In genomic region chr3:32684029-32684799, GRCh38 we compare ENCODE assay signal across 8 cellular contexts. TPM values are rescaled to one million over a fixed set of nuclear protein-coding genes. Genes with fewer than 3 reads are reported as not detected.
DNase-seq lines count a peak whose midpoint lies in the region; ATAC-seq and TF ChIP-seq lines count a peak whose summit lies in the region.

No MANE protein-coding gene starts in this region.

- TF ChIP-seq CTCF in AG09309 (IDR thresholded peaks at IDR 0.05; ENCODE audit: control insufficient read depth, insufficient read depth, low read depth, low read length, missing control alignments), result no peak

- H3K27me3 ChIP-seq in HUES6 (ENCODE audit: control insufficient read depth, insufficient read depth, low read length), result no peaks in the 10 kb centered on the region

- no peaks in the 10 kb centered on the region for H3K27me3 Mint-ChIP-seq in naive B cell

- H3K4me3 ChIP-seq in AG09309 (ENCODE audit: control insufficient read depth, low read depth, low read length) (peak overlapping the region; percentile 96), HUES6 (ENCODE audit: low read depth, low read length) (peak overlapping the region; percentile 84)

- H3K36me3 Mint-ChIP-seq in naive B cell, result peaks cover 0 to 7% of the 10 kb centered on the region in 2 donors

- peaks cover 13% of the 10 kb centered on the region for H3K4me1 ChIP-seq in HUES6 (ENCODE audit: control insufficient read depth, insufficient read depth, low read length)

- DNase-seq in AG09309 (ENCODE audit: low read depth), result no peak
- DNase-seq in caudate nucleus (lab: John Stamatoyannopoulos, UW), result peak in 3 of 61 donors; percentile 1 to 5 (median 4)
- no peak for DNase-seq in naive B cell
- DNase-seq in H4 (ENCODE audit: low spot score), result no peak
- no peak for DNase-seq in DMS153 (lab: John Stamatoyannopoulos, UW)
- no peak for DNase-seq in AG08396 (ENCODE audit: low spot score)
- DNase-seq in left colon, result no peak

- peak overlapping the region; percentile 92 to 97 (median 94) for H3K4me3 Mint-ChIP-seq in naive B cell

- ATAC-seq in naive B cell (ENCODE audit: low read depth in 2 of 2) (no peak), left colon (no peak)

- peak overlapping the region; percentile 95 to 99 (median 98) for H3K27ac Mint-ChIP-seq in naive B cell

- intact Hi-C loops in left colon (cut with DNase I, micrococcal nuclease), result no loop called here

- no peaks in the 10 kb centered on the region for H3K9me3 ChIP-seq in HUES6 (ENCODE audit: control insufficient read depth, insufficient read depth, low read depth, low read length)

- peaks cover 23 to 36% (median 31%) of the 10 kb centered on the region in 3 donors for H3K4me1 Mint-ChIP-seq in naive B cell

- no peaks in the 10 kb centered on the region for H3K9me3 Mint-ChIP-seq in naive B cell

- H3K9ac ChIP-seq in HUES6 (ENCODE audit: low read length), result peak overlapping the region; percentile 66

- no peaks in the 10 kb centered on the region for H3K36me3 ChIP-seq in HUES6 (ENCODE audit: control insufficient read depth, insufficient read depth, low read length)

- no peak overlapping the region for H3K27ac ChIP-seq in HUES6 (ENCODE audit: low read depth, low read length)
- H3K27ac ChIP-seq in caudate nucleus (ENCODE audit: low read depth, low read length), result peak overlapping the region; percentile 60

RNA-seq across cellular contexts. Expression of gene CNOT10, which starts 0.8 kb away (rescaled TPM):
- polyA plus RNA-seq in naive B cell (ENCODE audit: low read depth in 6 of 6), result 10 to 100 TPM; 25.9 to 40.6 (median 31.9) TPM
- 13.4 and 20.3 TPM in 2 replicates for total RNA-seq in H4 (2014; rRNA removed; shearing (Covaris generic))
- total RNA-seq in left colon, result 10 to 100 TPM; 28.0 to 33.4 TPM
